In genomic region chr10:47457528-47457820, GRCh38 we compare ENCODE assay signal across 18 cellular contexts. TPM values are rescaled to one million over a fixed set of nuclear protein-coding genes. Genes with fewer than 3 reads are reported as not detected.
DNase-seq lines count a peak whose midpoint lies in the region; ATAC-seq and TF ChIP-seq lines count a peak whose summit lies in the region.
"Had no signal": no experiment of that assay in that cellular context is flagged by ENCODE, and none has a peak within 500 bp of the region (broad histone marks: within the 10 kb centered on the region; RNA-seq: fewer than 3 reads in every experiment).

No MANE protein-coding gene starts in this region.

- peaks cover 33% of the 10 kb centered on the region for H3K27me3 Mint-ChIP-seq in activated CD8-positive, alpha-beta memory T cell treated with anti-CD3 and anti-CD28 coated beads, Interleukin-2, amount 10 ng/mL, durations not matched to agents 7 days and 5 days
- peaks cover 14% of the 10 kb centered on the region for H3K27me3 Mint-ChIP-seq in activated T-helper 1 cell treated with anti-CD3 and anti-CD28 coated beads, Interleukin-12 subunit alpha, Interleukin-12 subunit beta, Interleukin-2, Interleukin-4 antibody, amounts not matched to agents 30 ng/mL and 10 ng/mL and 1 ng/mL, durations not matched to agents 14 hours and 24 hours and 36 hours (ENCODE audit: insufficient read depth)
- H3K27me3 Mint-ChIP-seq: CD4-positive, alpha-beta T cell had no signal

- in situ Hi-C loops in gastrocnemius medialis (cut with MboI; ENCODE audit: low sequenced_read_pairs in 4 of 4): no loop called here

- CTCF ChIA-PET in activated CD8-positive, alpha-beta memory T cell treated with anti-CD3 and anti-CD28 coated beads, Interleukin-2, amount 10 ng/mL, durations not matched to agents 7 days and 5 days (lab: Charles Lee): no interaction called here

- H3K27ac Mint-ChIP-seq in activated CD8-positive, alpha-beta memory T cell treated with anti-CD3 and anti-CD28 coated beads, Interleukin-2, amount 10 ng/mL, durations not matched to agents 7 days and 5 days: no peak overlapping the region
- H3K27ac Mint-ChIP-seq in activated T-helper 1 cell treated with anti-CD3 and anti-CD28 coated beads, Interleukin-12 subunit alpha, Interleukin-12 subunit beta, Interleukin-2, Interleukin-4 antibody, amounts not matched to agents 30 ng/mL and 10 ng/mL and 1 ng/mL, durations not matched to agents 14 hours and 24 hours and 36 hours: no peak overlapping the region
- H3K27ac Mint-ChIP-seq: B cell; CD4-positive, alpha-beta T cell had no signal

- no peak overlapping the region for H3K4me3 ChIP-seq in fibroblast of villous mesenchyme (ENCODE audit: low read depth, low read length)
- no peak overlapping the region for H3K4me3 ChIP-seq in gastrocnemius medialis
- H3K4me3 ChIP-seq: K562 had no signal

- H3K9me3 Mint-ChIP-seq in activated CD8-positive, alpha-beta memory T cell treated with anti-CD3 and anti-CD28 coated beads, Interleukin-2, amount 10 ng/mL, durations not matched to agents 7 days and 5 days (ENCODE audit: low read depth): no peaks in the 10 kb centered on the region
- no peaks in the 10 kb centered on the region for H3K9me3 Mint-ChIP-seq in activated T-helper 1 cell treated with anti-CD3 and anti-CD28 coated beads, Interleukin-12 subunit alpha, Interleukin-12 subunit beta, Interleukin-2, Interleukin-4 antibody, amounts not matched to agents 30 ng/mL and 10 ng/mL and 1 ng/mL, durations not matched to agents 14 hours and 24 hours and 36 hours
- H3K9me3 Mint-ChIP-seq: CD4-positive, alpha-beta T cell had no signal

- H3K27ac ChIP-seq in gastrocnemius medialis: no peak overlapping the region
- H3K27ac ChIP-seq: HL-60 had no signal

- no peaks in the 10 kb centered on the region for H3K36me3 Mint-ChIP-seq in activated CD8-positive, alpha-beta memory T cell treated with anti-CD3 and anti-CD28 coated beads, Interleukin-2, amount 10 ng/mL, durations not matched to agents 7 days and 5 days
- H3K36me3 Mint-ChIP-seq in activated T-helper 1 cell treated with anti-CD3 and anti-CD28 coated beads, Interleukin-12 subunit alpha, Interleukin-12 subunit beta, Interleukin-2, Interleukin-4 antibody, amounts not matched to agents 30 ng/mL and 10 ng/mL and 1 ng/mL, durations not matched to agents 14 hours and 24 hours and 36 hours (ENCODE audit: low read depth): no peaks in the 10 kb centered on the region

- DNase-seq in activated CD8-positive, alpha-beta memory T cell treated with anti-CD3 and anti-CD28 coated beads, Interleukin-2, amount 10 ng/mL, durations not matched to agents 7 days and 5 days: peak; percentile 12
- DNase-seq in activated CD8-positive, alpha-beta memory T cell treated with anti-CD3 and anti-CD28 coated beads for 24 hours: no peak
- DNase-seq in GM03348 (ENCODE audit: low spot score) (peak; percentile 1), fibroblast of villous mesenchyme (ENCODE audit: low read depth) (peak; percentile 10), gastrocnemius medialis (no peak)
- no peak for DNase-seq in activated T-helper 1 cell treated with anti-CD3 and anti-CD28 coated beads, Interleukin-12 subunit alpha, Interleukin-12 subunit beta, Interleukin-2, Interleukin-4 antibody, amounts not matched to agents 30 ng/mL and 10 ng/mL and 1 ng/mL, durations not matched to agents 14 hours and 24 hours and 36 hours (ENCODE audit: low spot score)
- DNase-seq: 8988T; ACHN; C1 segment of cervical spinal cord; CD4-positive, alpha-beta T cell; DMS153; DMS79 treated with DMSO at 0.1 percent for 48 hours; EL had no signal

- intact Hi-C loops in gastrocnemius medialis (cut with DNase I; ENCODE audit: low total_unique reads): no loop called here
- intact Hi-C loops in activated T-helper 1 cell treated with anti-CD3 and anti-CD28 coated beads, Interleukin-12 subunit alpha, Interleukin-12 subunit beta, Interleukin-2, Interleukin-4 antibody, amounts not matched to agents 30 ng/mL and 10 ng/mL and 1 ng/mL, durations not matched to agents 14 hours and 24 hours and 36 hours (cut with micrococcal nuclease): no loop called here

- no peak for TF ChIP-seq CTCF in fibroblast of villous mesenchyme (IDR thresholded peaks at IDR 0.05; ENCODE audit: insufficient read depth, low read depth, low read length)
- TF ChIP-seq CTCF in gastrocnemius medialis (IDR thresholded peaks at IDR 0.05 in 4 of 5, conservative IDR thresholded peaks at IDR 0.05 in 1 of 5): no peak

- no peak for ATAC-seq in activated CD8-positive, alpha-beta memory T cell treated with anti-CD3 and anti-CD28 coated beads, Interleukin-2, amount 10 ng/mL, durations not matched to agents 7 days and 5 days
- ATAC-seq in gastrocnemius medialis (no peak), HG02623 (IDR thresholded peaks at IDR 0.05; ENCODE audit: unreplicated experiment) (no peak)
- ATAC-seq: HCT116, K562 had no signal

- H3K27me3 ChIP-seq in gastrocnemius medialis: no peaks in the 10 kb centered on the region

- no peaks in the 10 kb centered on the region for H3K4me1 ChIP-seq in gastrocnemius medialis

- peaks cover 2% of the 10 kb centered on the region for H3K4me1 Mint-ChIP-seq in activated CD8-positive, alpha-beta memory T cell treated with anti-CD3 and anti-CD28 coated beads, Interleukin-2, amount 10 ng/mL, durations not matched to agents 7 days and 5 days
- H3K4me1 Mint-ChIP-seq in activated T-helper 1 cell treated with anti-CD3 and anti-CD28 coated beads, Interleukin-12 subunit alpha, Interleukin-12 subunit beta, Interleukin-2, Interleukin-4 antibody, amounts not matched to agents 30 ng/mL and 10 ng/mL and 1 ng/mL, durations not matched to agents 14 hours and 24 hours and 36 hours (ENCODE audit: low read depth): no peaks in the 10 kb centered on the region
- H3K4me1 Mint-ChIP-seq: B cell had no signal

- no peaks in the 10 kb centered on the region for H3K36me3 ChIP-seq in gastrocnemius medialis

- no peaks in the 10 kb centered on the region for H3K9me3 ChIP-seq in gastrocnemius medialis

- no peak for TF ChIP-seq POLR2A in gastrocnemius medialis (IDR thresholded peaks at IDR 0.05)

- no peak overlapping the region for H3K4me3 Mint-ChIP-seq in activated CD8-positive, alpha-beta memory T cell treated with anti-CD3 and anti-CD28 coated beads, Interleukin-2, amount 10 ng/mL, durations not matched to agents 7 days and 5 days
- no peak overlapping the region for H3K4me3 Mint-ChIP-seq in activated T-helper 1 cell treated with anti-CD3 and anti-CD28 coated beads, Interleukin-12 subunit alpha, Interleukin-12 subunit beta, Interleukin-2, Interleukin-4 antibody, amounts not matched to agents 30 ng/mL and 10 ng/mL and 1 ng/mL, durations not matched to agents 14 hours and 24 hours and 36 hours
- H3K4me3 Mint-ChIP-seq: B cell; CD4-positive, alpha-beta T cell had no signal

RNA-seq across cellular contexts. Expression of gene ANXA8, which starts 26.4 kb away (rescaled TPM):
- 1 to 10 TPM in 1 of 2 experiments, under 1 TPM in 1; 0.23 to 1.3 TPM for total RNA-seq in activated CD8-positive, alpha-beta memory T cell treated with anti-CD3 and anti-CD28 coated beads, Interleukin-2, amount 10 ng/mL, durations not matched to agents 7 days and 5 days
- total RNA-seq in fibroblast of villous mesenchyme (3.9 and 7.4 TPM in 2 replicates), gastrocnemius medialis (under 1 TPM in 1 of 4 donors, not detected in 3; 0.24 TPM)
- total RNA-seq in activated T-helper 1 cell treated with anti-CD3 and anti-CD28 coated beads, Interleukin-12 subunit alpha, Interleukin-12 subunit beta, Interleukin-2, Interleukin-4 antibody, amounts not matched to agents 30 ng/mL and 10 ng/mL and 1 ng/mL, durations not matched to agents 14 hours and 24 hours and 36 hours: 0.12 TPM in 1 of 2 replicates, not detected in the other
- total RNA-seq: B cell; CD4-positive, alpha-beta T cell; K562 had no signal

RNA-seq across cellular contexts. Expression of gene FAM25G, which starts 34.0 kb away (rescaled TPM):
- not detected for total RNA-seq in activated CD8-positive, alpha-beta memory T cell treated with anti-CD3 and anti-CD28 coated beads, Interleukin-2, amount 10 ng/mL, durations not matched to agents 7 days and 5 days
- not detected in 2 replicates for total RNA-seq in fibroblast of villous mesenchyme
- not detected for total RNA-seq in gastrocnemius medialis
- not detected in 2 replicates for total RNA-seq in activated T-helper 1 cell treated with anti-CD3 and anti-CD28 coated beads, Interleukin-12 subunit alpha, Interleukin-12 subunit beta, Interleukin-2, Interleukin-4 antibody, amounts not matched to agents 30 ng/mL and 10 ng/mL and 1 ng/mL, durations not matched to agents 14 hours and 24 hours and 36 hours
- total RNA-seq: B cell; CD4-positive, alpha-beta T cell; K562 had no signal

Comparison
In these comparisons a context has a peak if more than half of its experiments do, and no peak if none do; other contexts are left out.
1. DNase-seq: peak in activated CD8-positive, alpha-beta memory T cell treated with anti-CD3 and anti-CD28 coated beads, Interleukin-2, amount 10 ng/mL, durations not matched to agents 7 days and 5 days (single experiment), GM03348 (single experiment) and fibroblast of villous mesenchyme (single experiment); none in activated CD8-positive, alpha-beta memory T cell treated with anti-CD3 and anti-CD28 coated beads for 24 hours (single experiment), gastrocnemius medialis (0 of 2) and activated T-helper 1 cell treated with anti-CD3 and anti-CD28 coated beads, Interleukin-12 subunit alpha, Interleukin-12 subunit beta, Interleukin-2, Interleukin-4 antibody, amounts not matched to agents 30 ng/mL and 10 ng/mL and 1 ng/mL, durations not matched to agents 14 hours and 24 hours and 36 hours (single experiment).